8 cellular contexts compared by ENCODE assay signal in the genomic region with DNA sequence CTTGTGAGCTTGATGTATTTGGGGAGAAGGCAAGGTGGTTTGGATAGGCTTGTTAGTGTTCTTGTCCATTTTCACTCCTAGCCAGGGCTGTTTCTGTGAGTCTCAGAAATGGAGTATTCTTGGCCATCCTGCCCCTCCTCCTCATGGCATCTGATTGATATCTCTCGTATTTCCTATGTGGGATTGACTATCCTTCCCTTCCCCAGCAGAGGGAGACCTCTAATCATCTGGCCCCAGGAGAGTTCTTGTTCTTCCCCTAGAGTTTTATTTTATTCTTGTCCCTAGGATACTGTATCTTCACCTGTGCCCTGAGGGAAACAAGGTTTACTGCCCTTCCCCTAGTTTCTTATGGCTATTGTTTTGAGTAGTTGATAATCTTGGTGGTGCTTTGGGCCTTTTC.
DNase-seq lines count a peak whose midpoint lies in the region; ATAC-seq, FAIRE-seq and TF ChIP-seq lines count a peak whose summit lies in the region.

No MANE protein-coding gene starts in this region.

- FAIRE-seq in A549 (lab: Jason Lieb, UNC), result no peak

- POLR2A ChIA-PET in A549 (lab: Yijun Ruan, JAX) (no interaction called here), RWPE1 (lab: Yijun Ruan, JAX; ENCODE audit: low non-redundant PET) (no interaction called here)

- H3K4me1 ChIP-seq in A549 (no peaks in the 10 kb centered on the region), heart left ventricle (no peaks in the 10 kb centered on the region)

- intact Hi-C loops in heart left ventricle (cut with DNase I), result no loop called here

- CTCF ChIA-PET in A549 (lab: Yijun Ruan, JAX) (interaction anchor here (0.6 to 2.5 kb wide), 6 partner anchors 10 to 125 kb away, joined by 3 to 10 read pairs (median 3); no protein-coding TSS in a partner anchor), RWPE1 (lab: Yijun Ruan, JAX) (interaction anchor here (0.6 to 1.7 kb wide), 7 partner anchors 8 to 165 kb away, joined by 3 to 5 read pairs (median 3); no protein-coding TSS in a partner anchor)

- no peak overlapping the region for H3K27ac ChIP-seq in A549
- H3K27ac ChIP-seq in RWPE1, result no peak overlapping the region
- no peak overlapping the region for H3K27ac ChIP-seq in heart left ventricle

- H3K36me3 ChIP-seq in H7 (replicated peaks; ENCODE audit: control insufficient read depth, insufficient read depth, low read length) (no peaks in the 10 kb centered on the region), heart left ventricle (peaks cover 0 to 15% (median 2%) of the 10 kb centered on the region in 9 donors)

- TF ChIP-seq RAD21 in A549 (conservative IDR thresholded peaks at IDR 0.05 in 1 of 2, IDR thresholded peaks at IDR 0.05 in 1 of 2), result peak; percentile 22 to 34; a peak in 2 of 5 replicates

- TF ChIP-seq POLR2A in A549 (IDR thresholded peaks at IDR 0.05; ENCODE audit: low read length), result no peak
- TF ChIP-seq POLR2A in heart left ventricle (IDR thresholded peaks at IDR 0.05), result no peak

- 34% methylated on average over 1 of the region's 1 CpG for WGBS in A549 (ENCODE audit: missing lambda C conversion rate)
- WGBS in heart left ventricle, 4 donors, result 41 to 70% (median 60%) methylated on average over 1 of the region's 1 CpG

- H3K27me3 ChIP-seq in H7 (ENCODE audit: control insufficient read depth, insufficient read depth, low read length), result no peaks in the 10 kb centered on the region
- no peaks in the 10 kb centered on the region for H3K27me3 ChIP-seq in heart left ventricle

- ATAC-seq in A549, result peak; percentile 70 to 93
- no peak for ATAC-seq in GM21360 (IDR thresholded peaks at IDR 0.05; ENCODE audit: unreplicated experiment)
- ATAC-seq in HG03139 (IDR thresholded peaks at IDR 0.05; ENCODE audit: unreplicated experiment), result no peak
- no peak for ATAC-seq in heart left ventricle

- DNase-seq in A549 (ENCODE audit: low read depth in 1 of 2, low spot score in 1 of 2), result peak; percentile 29 to 42
- peak; percentile 36 for DNase-seq in H7
- DNase-seq in RWPE1 (ENCODE audit: low spot score), result peak; percentile 48
- peak; percentile 30 to 61 for DNase-seq in foreskin fibroblast
- no peak for DNase-seq in heart left ventricle
- no peak for DNase-seq in stimulated activated CD4-positive, alpha-beta T cell treated with anti-CD3 and anti-CD28 coated beads, Interleukin-4, amount 100 ng/mL, for 4 hours

- TF ChIP-seq CTCF in A549 (IDR thresholded peaks at IDR 0.05) (peak; percentile 42), RWPE1 (conservative IDR thresholded peaks at IDR 0.05; ENCODE audit: low read depth) (0 out of 2 replicates have a peak, but pooled peaks have one; percentile 13), foreskin fibroblast (IDR thresholded peaks at IDR 0.05; ENCODE audit: low read depth, low read length) (peak; percentile 72), heart left ventricle (IDR thresholded peaks at IDR 0.05) (no peak)

- no peak for TF ChIP-seq EP300 in A549 (IDR thresholded peaks at IDR 0.05)

- H3K9me3 ChIP-seq in A549 (peaks cover 7% of the 10 kb centered on the region; the same call in 1 of the 3 replicates), heart left ventricle (peaks cover 0 to 18% (median 0%) of the 10 kb centered on the region in 12 donors)

- H3K4me2 ChIP-seq in A549, result no peak overlapping the region

- no peak overlapping the region for H3K4me3 ChIP-seq in A549
- H3K4me3 ChIP-seq in H7 (ENCODE audit: insufficient read depth, low read depth, low read length), result no peak overlapping the region
- no peak overlapping the region for H3K4me3 ChIP-seq in foreskin fibroblast (ENCODE audit: low read depth in 1 of 2, low read length in 2 of 2)
- H3K4me3 ChIP-seq in heart left ventricle, result no peak overlapping the region

TF ChIP-seq in A549, 52 proteins besides CTCF, POLR2A, EP300 and RAD21:
- TF ChIP-seq SMC3 (IDR thresholded peaks at IDR 0.05) (no peak), GATA3 (IDR thresholded peaks at IDR 0.05; ENCODE audit: borderline replicate concordance) (peak; percentile 21; the same call in 1 of the 2 replicates)

Comparison
In these comparisons a context has a peak if more than half of its experiments do, and no peak if none do; other contexts are left out.
1. ATAC-seq: peak in A549 (2 of 2); none in GM21360 (single experiment), HG03139 (single experiment) and heart left ventricle (0 of 4).
2. DNase-seq: peak in A549 (2 of 2), H7 (single experiment), RWPE1 (single experiment) and foreskin fibroblast (2 of 2); none in heart left ventricle (0 of 5) and stimulated activated CD4-positive, alpha-beta T cell treated with anti-CD3 and anti-CD28 coated beads, Interleukin-4, amount 100 ng/mL, for 4 hours (0 of 2).
3. CTCF ChIP-seq: peak in A549 (single experiment), RWPE1 (single experiment) and foreskin fibroblast (single experiment); none in heart left ventricle (0 of 12).